In genomic region chr10:16986406-16987128, GRCh38 we compare ENCODE assay signal across 1 cellular context.
A peak's percentile ranks its signal among the peaks of the same experiment; 100 is the strongest.
TF ChIP-seq lines count a peak whose summit lies in the region.

No MANE protein-coding gene starts in this region.

TF ChIP-seq in SK-N-SH, 30 proteins besides CTCF, POLR2A, EP300 and RAD21 (continued from another document):
- TF ChIP-seq, protein P1, sequence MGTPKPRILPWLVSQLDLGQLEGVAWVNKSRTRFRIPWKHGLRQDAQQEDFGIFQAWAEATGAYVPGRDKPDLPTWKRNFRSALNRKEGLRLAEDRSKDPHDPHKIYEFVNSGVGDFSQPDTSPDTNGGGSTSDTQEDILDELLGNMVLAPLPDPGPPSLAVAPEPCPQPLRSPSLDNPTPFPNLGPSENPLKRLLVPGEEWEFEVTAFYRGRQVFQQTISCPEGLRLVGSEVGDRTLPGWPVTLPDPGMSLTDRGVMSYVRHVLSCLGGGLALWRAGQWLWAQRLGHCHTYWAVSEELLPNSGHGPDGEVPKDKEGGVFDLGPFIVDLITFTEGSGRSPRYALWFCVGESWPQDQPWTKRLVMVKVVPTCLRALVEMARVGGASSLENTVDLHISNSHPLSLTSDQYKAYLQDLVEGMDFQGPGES (IDR thresholded peaks at IDR 0.05; ENCODE audit: low read depth, low read length): no peak
- no peak for TF ChIP-seq FOXJ3 (CRISPR knock-in tag; IDR thresholded peaks at IDR 0.05)
- TF ChIP-seq RXRA (IDR thresholded peaks at IDR 0.05; ENCODE audit: borderline replicate concordance, low read depth): peak; percentile 43; the same call in 1 of the 2 replicates
- TF ChIP-seq, protein P2, sequence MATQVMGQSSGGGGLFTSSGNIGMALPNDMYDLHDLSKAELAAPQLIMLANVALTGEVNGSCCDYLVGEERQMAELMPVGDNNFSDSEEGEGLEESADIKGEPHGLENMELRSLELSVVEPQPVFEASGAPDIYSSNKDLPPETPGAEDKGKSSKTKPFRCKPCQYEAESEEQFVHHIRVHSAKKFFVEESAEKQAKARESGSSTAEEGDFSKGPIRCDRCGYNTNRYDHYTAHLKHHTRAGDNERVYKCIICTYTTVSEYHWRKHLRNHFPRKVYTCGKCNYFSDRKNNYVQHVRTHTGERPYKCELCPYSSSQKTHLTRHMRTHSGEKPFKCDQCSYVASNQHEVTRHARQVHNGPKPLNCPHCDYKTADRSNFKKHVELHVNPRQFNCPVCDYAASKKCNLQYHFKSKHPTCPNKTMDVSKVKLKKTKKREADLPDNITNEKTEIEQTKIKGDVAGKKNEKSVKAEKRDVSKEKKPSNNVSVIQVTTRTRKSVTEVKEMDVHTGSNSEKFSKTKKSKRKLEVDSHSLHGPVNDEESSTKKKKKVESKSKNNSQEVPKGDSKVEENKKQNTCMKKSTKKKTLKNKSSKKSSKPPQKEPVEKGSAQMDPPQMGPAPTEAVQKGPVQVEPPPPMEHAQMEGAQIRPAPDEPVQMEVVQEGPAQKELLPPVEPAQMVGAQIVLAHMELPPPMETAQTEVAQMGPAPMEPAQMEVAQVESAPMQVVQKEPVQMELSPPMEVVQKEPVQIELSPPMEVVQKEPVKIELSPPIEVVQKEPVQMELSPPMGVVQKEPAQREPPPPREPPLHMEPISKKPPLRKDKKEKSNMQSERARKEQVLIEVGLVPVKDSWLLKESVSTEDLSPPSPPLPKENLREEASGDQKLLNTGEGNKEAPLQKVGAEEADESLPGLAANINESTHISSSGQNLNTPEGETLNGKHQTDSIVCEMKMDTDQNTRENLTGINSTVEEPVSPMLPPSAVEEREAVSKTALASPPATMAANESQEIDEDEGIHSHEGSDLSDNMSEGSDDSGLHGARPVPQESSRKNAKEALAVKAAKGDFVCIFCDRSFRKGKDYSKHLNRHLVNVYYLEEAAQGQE (IDR thresholded peaks at IDR 0.05; ENCODE audit: low read depth, low read length): 0 out of 2 replicates have a peak, but pooled peaks have one; percentile 4
- no peak for TF ChIP-seq RCOR1 (IDR thresholded peaks at IDR 0.05; ENCODE audit: low read length)
- TF ChIP-seq, protein P3, sequence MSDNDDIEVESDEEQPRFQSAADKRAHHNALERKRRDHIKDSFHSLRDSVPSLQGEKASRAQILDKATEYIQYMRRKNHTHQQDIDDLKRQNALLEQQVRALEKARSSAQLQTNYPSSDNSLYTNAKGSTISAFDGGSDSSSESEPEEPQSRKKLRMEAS (IDR thresholded peaks at IDR 0.05; ENCODE audit: low read depth): no peak
- TF ChIP-seq MEF2A (IDR thresholded peaks at IDR 0.05; ENCODE audit: borderline replicate concordance, low read depth): peak; percentile 51; the same call in 1 of the 2 replicates
- TF ChIP-seq TCF12 (IDR thresholded peaks at IDR 0.05): peak; percentile 88
- peak; percentile 77 for TF ChIP-seq FOXM1 (IDR thresholded peaks at IDR 0.05; ENCODE audit: low read depth)
- TF ChIP-seq POLR2AphosphoS5 (IDR thresholded peaks at IDR 0.05; ENCODE audit: low read depth, low read length): peak; percentile 61; the same call in 1 of the 2 replicates
TF ChIP-seq in SK-N-SH: peak in this region for 13.
